ENCODE assay signal across 1 cellular context in genomic region chr1:18629659-18630510, GRCh38.
A peak's percentile ranks its signal among the peaks of the same experiment; 100 is the strongest.
TF ChIP-seq lines count a peak whose summit lies in the region.

No MANE protein-coding gene starts in this region.

TF ChIP-seq in GM12878, 131 proteins besides CTCF, POLR2A, EP300 and RAD21:
- TF ChIP-seq YBX1 (IDR thresholded peaks at IDR 0.05) = no peak
- TF ChIP-seq KLF5 (IDR thresholded peaks at IDR 0.05; ENCODE audit: partially characterized antibody) = no peak
- TF ChIP-seq DPF2 (IDR thresholded peaks at IDR 0.05) = no peak
- TF ChIP-seq EZH2 (IDR thresholded peaks at IDR 0.05; ENCODE audit: borderline replicate concordance, control insufficient read depth, low read depth, low read length) = 0 out of 2 replicates have a peak, but pooled peaks have one; percentile 86
